Comparison of ENCODE assay signal across 1 cellular context in the genomic region with DNA sequence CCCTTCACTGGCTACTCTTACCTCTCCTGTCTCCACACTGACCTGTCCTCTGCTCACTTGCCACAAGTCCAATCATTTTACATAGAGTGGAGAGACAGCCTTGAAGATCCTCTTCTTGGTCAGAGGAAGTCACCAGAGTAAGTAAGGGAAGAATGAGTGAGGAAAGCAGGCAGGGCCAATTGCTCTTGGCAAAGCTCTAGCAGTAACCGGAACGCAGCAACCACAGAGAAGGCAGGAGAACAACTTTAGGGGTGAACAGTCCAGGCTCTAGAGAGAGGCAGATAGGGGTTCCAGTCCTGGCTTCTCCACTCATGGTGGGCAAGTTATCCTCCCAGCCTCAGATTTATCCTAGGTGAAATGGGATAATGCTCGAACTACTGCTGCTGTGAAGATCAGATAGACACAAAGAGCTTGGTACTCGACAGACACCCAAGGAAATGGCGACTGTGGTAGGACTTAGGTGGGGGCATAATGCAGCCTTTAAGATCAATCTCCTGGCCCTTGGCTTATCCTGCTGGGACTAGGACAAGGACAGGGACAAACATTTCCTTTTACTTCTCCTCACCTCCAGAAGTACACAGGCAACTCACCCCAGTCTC.
TF ChIP-seq lines count a peak whose summit lies in the region.

No MANE protein-coding gene starts in this region.

TF ChIP-seq in GM23338, 12 proteins besides CTCF, POLR2A, EP300 and RAD21 (continued from another document):
- TF ChIP-seq, protein P1, sequence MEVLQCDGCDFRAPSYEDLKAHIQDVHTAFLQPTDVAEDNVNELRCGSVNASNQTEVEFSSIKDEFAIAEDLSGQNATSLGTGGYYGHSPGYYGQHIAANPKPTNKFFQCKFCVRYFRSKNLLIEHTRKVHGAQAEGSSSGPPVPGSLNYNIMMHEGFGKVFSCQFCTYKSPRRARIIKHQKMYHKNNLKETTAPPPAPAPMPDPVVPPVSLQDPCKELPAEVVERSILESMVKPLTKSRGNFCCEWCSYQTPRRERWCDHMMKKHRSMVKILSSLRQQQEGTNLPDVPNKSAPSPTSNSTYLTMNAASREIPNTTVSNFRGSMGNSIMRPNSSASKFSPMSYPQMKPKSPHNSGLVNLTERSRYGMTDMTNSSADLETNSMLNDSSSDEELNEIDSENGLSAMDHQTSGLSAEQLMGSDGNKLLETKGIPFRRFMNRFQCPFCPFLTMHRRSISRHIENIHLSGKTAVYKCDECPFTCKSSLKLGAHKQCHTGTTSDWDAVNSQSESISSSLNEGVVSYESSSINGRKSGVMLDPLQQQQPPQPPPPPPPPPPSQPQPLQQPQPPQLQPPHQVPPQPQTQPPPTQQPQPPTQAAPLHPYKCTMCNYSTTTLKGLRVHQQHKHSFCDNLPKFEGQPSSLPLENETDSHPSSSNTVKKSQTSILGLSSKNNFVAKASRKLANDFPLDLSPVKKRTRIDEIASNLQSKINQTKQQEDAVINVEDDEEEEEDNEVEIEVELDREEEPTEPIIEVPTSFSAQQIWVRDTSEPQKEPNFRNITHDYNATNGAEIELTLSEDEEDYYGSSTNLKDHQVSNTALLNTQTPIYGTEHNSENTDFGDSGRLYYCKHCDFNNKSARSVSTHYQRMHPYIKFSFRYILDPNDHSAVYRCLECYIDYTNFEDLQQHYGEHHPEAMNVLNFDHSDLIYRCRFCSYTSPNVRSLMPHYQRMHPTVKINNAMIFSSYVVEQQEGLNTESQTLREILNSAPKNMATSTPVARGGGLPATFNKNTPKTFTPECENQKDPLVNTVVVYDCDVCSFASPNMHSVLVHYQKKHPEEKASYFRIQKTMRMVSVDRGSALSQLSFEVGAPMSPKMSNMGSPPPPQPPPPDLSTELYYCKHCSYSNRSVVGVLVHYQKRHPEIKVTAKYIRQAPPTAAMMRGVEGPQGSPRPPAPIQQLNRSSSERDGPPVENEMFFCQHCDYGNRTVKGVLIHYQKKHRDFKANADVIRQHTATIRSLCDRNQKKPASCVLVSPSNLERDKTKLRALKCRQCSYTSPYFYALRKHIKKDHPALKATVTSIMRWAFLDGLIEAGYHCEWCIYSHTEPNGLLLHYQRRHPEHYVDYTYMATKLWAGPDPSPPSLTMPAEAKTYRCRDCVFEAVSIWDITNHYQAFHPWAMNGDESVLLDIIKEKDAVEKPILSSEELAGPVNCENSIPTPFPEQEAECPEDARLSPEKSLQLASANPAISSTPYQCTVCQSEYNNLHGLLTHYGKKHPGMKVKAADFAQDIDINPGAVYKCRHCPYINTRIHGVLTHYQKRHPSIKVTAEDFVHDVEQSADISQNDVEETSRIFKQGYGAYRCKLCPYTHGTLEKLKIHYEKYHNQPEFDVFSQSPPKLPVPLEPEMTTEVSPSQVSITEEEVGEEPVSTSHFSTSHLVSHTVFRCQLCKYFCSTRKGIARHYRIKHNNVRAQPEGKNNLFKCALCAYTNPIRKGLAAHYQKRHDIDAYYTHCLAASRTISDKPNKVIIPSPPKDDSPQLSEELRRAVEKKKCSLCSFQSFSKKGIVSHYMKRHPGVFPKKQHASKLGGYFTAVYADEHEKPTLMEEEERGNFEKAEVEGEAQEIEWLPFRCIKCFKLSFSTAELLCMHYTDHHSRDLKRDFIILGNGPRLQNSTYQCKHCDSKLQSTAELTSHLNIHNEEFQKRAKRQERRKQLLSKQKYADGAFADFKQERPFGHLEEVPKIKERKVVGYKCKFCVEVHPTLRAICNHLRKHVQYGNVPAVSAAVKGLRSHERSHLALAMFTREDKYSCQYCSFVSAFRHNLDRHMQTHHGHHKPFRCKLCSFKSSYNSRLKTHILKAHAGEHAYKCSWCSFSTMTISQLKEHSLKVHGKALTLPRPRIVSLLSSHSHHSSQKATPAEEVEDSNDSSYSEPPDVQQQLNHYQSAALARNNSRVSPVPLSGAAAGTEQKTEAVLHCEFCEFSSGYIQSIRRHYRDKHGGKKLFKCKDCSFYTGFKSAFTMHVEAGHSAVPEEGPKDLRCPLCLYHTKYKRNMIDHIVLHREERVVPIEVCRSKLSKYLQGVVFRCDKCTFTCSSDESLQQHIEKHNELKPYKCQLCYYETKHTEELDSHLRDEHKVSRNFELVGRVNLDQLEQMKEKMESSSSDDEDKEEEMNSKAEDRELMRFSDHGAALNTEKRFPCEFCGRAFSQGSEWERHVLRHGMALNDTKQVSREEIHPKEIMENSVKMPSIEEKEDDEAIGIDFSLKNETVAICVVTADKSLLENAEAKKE (CRISPR knock-in tag; IDR thresholded peaks at IDR 0.05), result no peak
- TF ChIP-seq NANOG (IDR thresholded peaks at IDR 0.05; ENCODE audit: borderline replicate concordance) (no peak), ZNF114 (CRISPR knock-in tag; IDR thresholded peaks at IDR 0.05) (no peak)
